In the genomic region with DNA sequence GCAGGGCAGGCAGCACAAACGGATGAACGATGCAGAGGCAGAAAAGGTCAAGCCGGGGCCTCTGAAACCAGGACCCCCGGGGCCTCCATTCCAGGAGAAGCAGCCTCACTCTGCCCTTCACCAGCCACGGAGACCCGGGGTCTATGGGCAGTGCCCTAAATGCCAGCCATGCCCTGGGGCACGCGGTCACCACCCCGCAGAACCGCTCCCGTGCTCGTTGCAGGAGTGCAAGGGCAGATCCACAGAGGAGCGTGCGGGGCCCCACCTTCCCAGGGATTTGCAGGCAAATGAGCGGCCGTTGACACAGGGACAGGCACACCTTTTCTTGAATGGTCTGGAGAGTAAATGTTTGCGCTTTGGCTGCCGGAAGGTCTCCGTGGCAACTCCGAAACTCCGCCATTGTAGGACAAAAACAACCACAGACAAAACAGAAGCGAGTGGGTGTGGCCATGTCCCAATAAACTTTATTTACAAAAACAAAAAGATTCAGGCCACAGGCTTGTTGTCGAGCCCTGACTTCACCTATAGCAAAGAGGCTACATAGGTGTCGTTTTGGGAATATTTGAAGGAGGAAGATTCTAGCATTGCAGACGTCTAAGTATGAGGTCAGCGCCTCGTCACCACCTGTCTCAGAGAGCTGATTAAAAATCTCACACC, we compare ENCODE assay signal across 14 cellular contexts.
DNase-seq lines count a peak whose midpoint lies in the region; ATAC-seq, FAIRE-seq and TF ChIP-seq lines count a peak whose summit lies in the region.
"Had no signal": no experiment of that assay in that cellular context is flagged by ENCODE, and none has a peak within 500 bp of the region (broad histone marks: within the 10 kb centered on the region; RNA-seq: fewer than 3 reads in every experiment).

No MANE protein-coding gene starts in this region.

- no peaks in the 10 kb centered on the region for H3K9me3 ChIP-seq in HepG2 (ENCODE audit: low read length)
- no peaks in the 10 kb centered on the region for H3K9me3 ChIP-seq in right lobe of liver
- no peaks in the 10 kb centered on the region for H3K9me3 ChIP-seq in colonic mucosa
- H3K9me3 ChIP-seq in transverse colon, result no peaks in the 10 kb centered on the region
- no peaks in the 10 kb centered on the region for H3K9me3 ChIP-seq in aorta (ENCODE audit: control insufficient read depth, low read length)
- H3K9me3 ChIP-seq: SJSA1 had no signal

- H3K27ac ChIP-seq in HepG2 (ENCODE audit: extremely low read length, insufficient read depth, low read length), result no peak overlapping the region
- H3K27ac ChIP-seq in right lobe of liver, result no peak overlapping the region
- H3K27ac ChIP-seq in colonic mucosa, result no peak overlapping the region
- no peak overlapping the region for H3K27ac ChIP-seq in transverse colon
- H3K27ac ChIP-seq in aorta (ENCODE audit: low read depth in 1 of 2, low read length in 2 of 2), result no peak overlapping the region
- H3K27ac ChIP-seq: SJSA1 had no signal

- no peak for TF ChIP-seq RAD21 in HepG2 (CRISPR knock-in tag; IDR thresholded peaks at IDR 0.05)

- no peak for FAIRE-seq in HepG2 (lab: Jason Lieb, UNC)
- FAIRE-seq: H54 had no signal

- CTCF ChIA-PET in HepG2 (lab: Yijun Ruan, JAX; ENCODE audit: low intra/inter-chr PET ratio, low total read pairs), result no interaction called here

- H3K27me3 ChIP-seq in HepG2 (ENCODE audit: control insufficient read depth in 1 of 2, insufficient read depth in 2 of 2, low read length in 2 of 2) (peaks cover 25 to 81% of the 10 kb centered on the region in 2 experiments), right lobe of liver (no peaks in the 10 kb centered on the region), colonic mucosa (no peaks in the 10 kb centered on the region), transverse colon (peaks cover 21% of the 10 kb centered on the region), aorta (ENCODE audit: control insufficient read depth in 1 of 2, insufficient read depth in 2 of 2, low read length in 1 of 2) (no peaks in the 10 kb centered on the region)

- H3K9ac ChIP-seq in HepG2 (ENCODE audit: insufficient read depth, low read depth, low read length), result no peak overlapping the region
- H3K9ac ChIP-seq in colonic mucosa (ENCODE audit: low read depth in 2 of 2, low read length in 2 of 2), result no peak overlapping the region

- H3K4me1 ChIP-seq in HepG2 (ENCODE audit: insufficient read depth, low read length) (peaks cover 34% of the 10 kb centered on the region), right lobe of liver (no peaks in the 10 kb centered on the region), colonic mucosa (no peaks in the 10 kb centered on the region), transverse colon (peaks cover 0 to 4% (median 0%) of the 10 kb centered on the region in 4 donors), aorta (ENCODE audit: control insufficient read depth in 1 of 2, insufficient read depth in 2 of 2, low read length in 2 of 2) (no peaks in the 10 kb centered on the region)
- H3K4me1 ChIP-seq: SJSA1 had no signal

- H3K36me3 ChIP-seq in HepG2 (replicated peaks in 1 of 2; ENCODE audit: control insufficient read depth in 1 of 2, insufficient read depth in 2 of 2, low read length in 2 of 2), result no peaks in the 10 kb centered on the region
- H3K36me3 ChIP-seq in right lobe of liver, result no peaks in the 10 kb centered on the region
- H3K36me3 ChIP-seq in colonic mucosa, result no peaks in the 10 kb centered on the region
- no peaks in the 10 kb centered on the region for H3K36me3 ChIP-seq in transverse colon
- no peaks in the 10 kb centered on the region for H3K36me3 ChIP-seq in aorta (ENCODE audit: control insufficient read depth in 1 of 2, insufficient read depth in 2 of 2, low read length in 1 of 2)
- H3K36me3 ChIP-seq: SJSA1 had no signal

- in situ Hi-C loops in HepG2 (cut with HindIII; ENCODE audit: extremely low pct_ligation_motif_present, low pct_unique_long_range_greater_than_20kb), result no loop called here
- in situ Hi-C loops in transverse colon (cut with MboI; ENCODE audit: low pct_ligation_motif_present in 1 of 4, low pct_unique_long_range_greater_than_20kb in 1 of 4, low sequenced_read_pairs in 3 of 4), result no loop called here

- TF ChIP-seq POLR2A in HepG2 (IDR thresholded peaks at IDR 0.05; ENCODE audit: insufficient read depth in 1 of 2, low read depth in 2 of 2, low read length in 2 of 2), result no peak
- TF ChIP-seq POLR2A in right lobe of liver (IDR thresholded peaks at IDR 0.05), result no peak
- no peak for TF ChIP-seq POLR2A in transverse colon (IDR thresholded peaks at IDR 0.05)

- no peaks in the 10 kb centered on the region; the same call in 1 of the 2 replicates for H4K20me1 ChIP-seq in HepG2 (ENCODE audit: insufficient read depth, low read length)

- WGBS in HepG2 (ENCODE audit: low lambda C conversion rate), result 46% methylated on average over 22 of the region's 27 CpGs
- WGBS in right lobe of liver (ENCODE audit: insufficient coverage, low coverage, low lambda C conversion rate, missing lambda C conversion rate), result 45% methylated on average over 13 of the region's 27 CpGs
- 55 to 60% methylated on average over 1 to 27 of the region's 27 CpGs for WGBS in transverse colon (ENCODE audit: low coverage in 1 of 2), 2 donors
- 89 to 91% methylated on average over 27 of the region's 27 CpGs for WGBS in aorta, 2 donors

- H3K4me3 ChIP-seq in HepG2 (replicated peaks in 1 of 3; ENCODE audit: insufficient read depth in 1 of 3, low read depth in 2 of 3, low read length in 3 of 3) (no peak overlapping the region), right lobe of liver (no peak overlapping the region), colonic mucosa (no peak overlapping the region), transverse colon (no peak overlapping the region), aorta (ENCODE audit: low read length in 2 of 2) (no peak overlapping the region)
- H3K4me3 ChIP-seq: SJSA1 had no signal

- TF ChIP-seq CTCF in HepG2 (CRISPR knock-in tag; IDR thresholded peaks at IDR 0.05) (no peak), right lobe of liver (IDR thresholded peaks at IDR 0.05) (no peak), colonic mucosa (IDR thresholded peaks at IDR 0.05) (no peak), transverse colon (IDR thresholded peaks at IDR 0.05) (no peak)

- peak overlapping the region; percentile 1; the same call in 1 of the 2 replicates for H3K4me2 ChIP-seq in HepG2 (ENCODE audit: low read depth, low read length)

- no peak overlapping the region for H2AFZ ChIP-seq in HepG2 (ENCODE audit: low read length)

- no peak for DNase-seq in HepG2 (ENCODE audit: low spot score)
- DNase-seq in right lobe of liver, result no peak
- DNase-seq in NCI-H748 (lab: John Stamatoyannopoulos, UW; ENCODE audit: unreplicated experiment), result peak; percentile 85
- DNase-seq in colonic mucosa, result peak; percentile 22
- peak; percentile 42 for DNase-seq in transverse colon
- DNase-seq in central memory CD4-positive, alpha-beta T cell, result no peak
- no peak for DNase-seq in aorta
- no peak for DNase-seq in NCI-H510A treated with DMSO at 0.1 percent for 48 hours (lab: John Stamatoyannopoulos, UW)
- DNase-seq: CD8-positive, alpha-beta T cell; NCI-H1436 treated with DMSO at 0.1 percent for 48 hours; NCI-H2107; NCI-H226 had no signal

- BruUV-seq in HepG2 (replicated peaks; lab: Mats Ljungman, UMichigan), result no TSS peak

- no peaks in the 10 kb centered on the region for H3K79me2 ChIP-seq in HepG2 (ENCODE audit: insufficient read depth, low read length)

- no peak for TF ChIP-seq EP300 in HepG2 (IDR thresholded peaks at IDR 0.05; ENCODE audit: low read depth in 2 of 2, low read length in 2 of 2)
- no peak for TF ChIP-seq EP300 in HepG2 (CRISPR knock-in tag; IDR thresholded peaks at IDR 0.05; ENCODE audit: borderline replicate concordance)
- no peak for TF ChIP-seq EP300 in transverse colon (IDR thresholded peaks at IDR 0.05; ENCODE audit: low read depth)

- POLR2A ChIA-PET in HepG2 (lab: Yijun Ruan, JAX), result no interaction called here

- ATAC-seq in HepG2 (no peak), right lobe of liver (no peak), aorta (ENCODE audit: low FRiP score) (no peak)
- ATAC-seq: CD8-positive, alpha-beta T cell had no signal

- intact Hi-C loops in HepG2 (cut with micrococcal nuclease; ENCODE audit: unreplicated experiment) (no loop called here), right lobe of liver (cut with DNase I) (no loop called here), colonic mucosa (cut with DNase I) (no loop called here), transverse colon (cut with DNase I; ENCODE audit: low total_unique reads) (no loop called here), aorta (cut with DNase I) (no loop called here)

TF ChIP-seq in HepG2, 621 proteins besides CTCF, POLR2A, EP300 and RAD21 (continues in another document):
- TF ChIP-seq ZC3H13 (CRISPR knock-in tag; IDR thresholded peaks at IDR 0.05) (no peak), SMARCE1 (IDR thresholded peaks at IDR 0.05; ENCODE audit: borderline replicate concordance) (no peak), ZNF75D (CRISPR knock-in tag; IDR thresholded peaks at IDR 0.05; ENCODE audit: borderline replicate concordance) (no peak), NFIB (CRISPR knock-in tag; IDR thresholded peaks at IDR 0.05; ENCODE audit: borderline replicate concordance) (peak; percentile 60; the same call in 1 of the 2 replicates), DPF2 (CRISPR knock-in tag; IDR thresholded peaks at IDR 0.05; ENCODE audit: borderline replicate concordance, low read depth) (no peak), ZSCAN31 (CRISPR knock-in tag; IDR thresholded peaks at IDR 0.05; ENCODE audit: low read depth) (no peak)
- TF ChIP-seq, protein P1, sequence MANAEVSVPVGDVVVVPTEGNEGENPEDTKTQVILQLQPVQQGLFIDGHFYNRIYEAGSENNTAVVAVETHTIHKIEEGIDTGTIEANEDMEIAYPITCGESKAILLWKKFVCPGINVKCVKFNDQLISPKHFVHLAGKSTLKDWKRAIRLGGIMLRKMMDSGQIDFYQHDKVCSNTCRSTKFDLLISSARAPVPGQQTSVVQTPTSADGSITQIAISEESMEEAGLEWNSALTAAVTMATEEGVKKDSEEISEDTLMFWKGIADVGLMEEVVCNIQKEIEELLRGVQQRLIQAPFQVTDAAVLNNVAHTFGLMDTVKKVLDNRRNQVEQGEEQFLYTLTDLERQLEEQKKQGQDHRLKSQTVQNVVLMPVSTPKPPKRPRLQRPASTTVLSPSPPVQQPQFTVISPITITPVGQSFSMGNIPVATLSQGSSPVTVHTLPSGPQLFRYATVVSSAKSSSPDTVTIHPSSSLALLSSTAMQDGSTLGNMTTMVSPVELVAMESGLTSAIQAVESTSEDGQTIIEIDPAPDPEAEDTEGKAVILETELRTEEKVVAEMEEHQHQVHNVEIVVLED (CRISPR knock-in tag; IDR thresholded peaks at IDR 0.05; ENCODE audit: borderline replicate concordance), result no peak
- TF ChIP-seq, protein P2, sequence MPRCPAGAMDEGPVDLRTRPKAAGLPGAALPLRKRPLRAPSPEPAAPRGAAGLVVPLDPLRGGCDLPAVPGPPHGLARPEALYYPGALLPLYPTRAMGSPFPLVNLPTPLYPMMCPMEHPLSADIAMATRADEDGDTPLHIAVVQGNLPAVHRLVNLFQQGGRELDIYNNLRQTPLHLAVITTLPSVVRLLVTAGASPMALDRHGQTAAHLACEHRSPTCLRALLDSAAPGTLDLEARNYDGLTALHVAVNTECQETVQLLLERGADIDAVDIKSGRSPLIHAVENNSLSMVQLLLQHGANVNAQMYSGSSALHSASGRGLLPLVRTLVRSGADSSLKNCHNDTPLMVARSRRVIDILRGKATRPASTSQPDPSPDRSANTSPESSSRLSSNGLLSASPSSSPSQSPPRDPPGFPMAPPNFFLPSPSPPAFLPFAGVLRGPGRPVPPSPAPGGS (CRISPR knock-in tag; IDR thresholded peaks at IDR 0.05), result peak; percentile 21; the same call in 1 of the 2 replicates

Comparison
In these comparisons a context has a peak if more than half of its experiments do, and no peak if none do; other contexts are left out.
1. DNase-seq: peak in NCI-H748 (single experiment), colonic mucosa (single experiment) and transverse colon (single experiment); none in HepG2 (single experiment), right lobe of liver (0 of 3), central memory CD4-positive, alpha-beta T cell (single experiment), aorta (0 of 2) and NCI-H510A treated with DMSO at 0.1 percent for 48 hours (single experiment).